Comparison of ENCODE assay signal across 8 cellular contexts in the genomic region with DNA sequence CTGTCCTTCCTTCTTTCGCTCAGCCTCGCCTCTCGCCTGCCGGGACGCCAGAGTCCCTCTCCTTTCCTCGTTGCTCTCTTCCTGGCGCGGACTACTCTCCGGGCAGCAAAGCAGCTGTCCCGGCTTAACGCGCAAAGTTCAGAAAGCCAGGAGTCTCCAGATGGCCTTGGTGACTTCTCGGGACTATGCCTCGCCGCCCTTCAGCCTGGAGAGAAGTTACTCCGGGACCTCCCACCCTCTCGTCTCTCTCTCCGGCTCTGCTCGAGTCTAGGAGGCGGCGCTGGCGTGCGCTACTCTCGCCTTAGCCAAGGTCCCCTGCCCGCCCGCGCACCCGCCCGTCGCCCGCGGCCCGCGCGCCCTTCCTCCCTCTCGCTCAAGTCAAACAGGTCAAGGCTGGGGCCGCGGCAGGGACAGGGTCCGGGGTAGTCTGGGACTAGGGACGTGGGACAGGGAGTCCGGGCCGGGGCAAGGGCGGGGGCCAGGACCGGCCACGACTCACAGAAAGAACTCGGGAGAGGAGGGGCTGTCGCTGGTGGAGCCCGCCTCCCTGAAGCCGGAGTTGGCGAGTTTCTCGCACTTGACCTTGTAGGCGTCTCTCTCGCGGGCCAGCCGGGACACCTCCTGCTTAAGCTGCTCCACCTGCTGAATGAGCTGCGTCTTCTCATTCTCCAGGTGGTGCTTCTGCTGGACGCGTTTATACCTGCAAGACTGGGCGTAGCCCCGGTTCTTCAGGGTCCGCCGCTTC. TPM values are rescaled to one million over a fixed set of nuclear protein-coding genes. Genes with fewer than 3 reads are reported as not detected.
DNase-seq lines count a peak whose midpoint lies in the region; ATAC-seq, FAIRE-seq and TF ChIP-seq lines count a peak whose summit lies in the region.

No MANE protein-coding gene starts in this region.

- no peak for TF ChIP-seq CTCF in Caco-2 (IDR thresholded peaks at IDR 0.05; ENCODE audit: insufficient read depth in 1 of 2, low read depth in 1 of 2, low read length in 1 of 2, severe bottlenecking in 1 of 2, unreplicated experiment in 1 of 2)
- no peak for TF ChIP-seq CTCF in pancreas (IDR thresholded peaks at IDR 0.05)

- H3K4me3 Mint-ChIP-seq in Caco-2 (ENCODE audit: unreplicated experiment): peak overlapping the region; percentile 81
- peak overlapping the region; percentile 12 for H3K4me3 Mint-ChIP-seq in T-helper 17 cell
- H3K4me3 Mint-ChIP-seq in immature natural killer cell: peak overlapping the region in 2 of 5 donors; percentile 9 to 24

- H3K27me3 ChIP-seq in Caco-2 (replicated peaks; ENCODE audit: control insufficient read depth, insufficient read depth, low read length) (peaks cover 13% of the 10 kb centered on the region), pancreas (peaks cover 0 to 19% (median 4%) of the 10 kb centered on the region in 4 donors)

- no peak for FAIRE-seq in pancreas (lab: Jason Lieb, UNC)

- H3K27me3 Mint-ChIP-seq in Caco-2 (ENCODE audit: insufficient read depth, unreplicated experiment) (peaks cover 42% of the 10 kb centered on the region), T-helper 17 cell (peaks cover 74% of the 10 kb centered on the region), immature natural killer cell (ENCODE audit: low read depth in 3 of 3) (peaks cover 25 to 47% (median 39%) of the 10 kb centered on the region in 3 donors)

- ATAC-seq in T-helper 17 cell (no peak), Right ventricle myocardium superior (ENCODE audit: poor library complexity) (peak; percentile 23), pancreas (peak; percentile 5 to 35 (median 20)), GM21723 (IDR thresholded peaks at IDR 0.05; ENCODE audit: unreplicated experiment) (no peak)

- H3K9me3 Mint-ChIP-seq in Caco-2 (ENCODE audit: unreplicated experiment): no peaks in the 10 kb centered on the region
- H3K9me3 Mint-ChIP-seq in immature natural killer cell: no peaks in the 10 kb centered on the region

- intact Hi-C loops in Caco-2 (cut with micrococcal nuclease; ENCODE audit: unreplicated experiment) (loop anchor here (10.0 kb wide), 1 partner anchor 243 kb away; no protein-coding TSS in a partner anchor), Right ventricle myocardium superior (cut with DNase I) (loop anchor here (10.0 kb wide), 2 partner anchors 403 to 803 kb away; no protein-coding TSS in a partner anchor), pancreas (cut with DNase I) (no loop called here)

- H3K27ac Mint-ChIP-seq in Caco-2 (ENCODE audit: unreplicated experiment): no peak overlapping the region
- H3K27ac Mint-ChIP-seq in T-helper 17 cell: no peak overlapping the region
- no peak overlapping the region for H3K27ac Mint-ChIP-seq in immature natural killer cell

- H3K36me3 ChIP-seq in Caco-2 (ENCODE audit: control insufficient read depth, insufficient read depth, low read length) (no peaks in the 10 kb centered on the region), pancreas (no peaks in the 10 kb centered on the region)

- H3K4me1 ChIP-seq in Caco-2 (peaks cover 14% of the 10 kb centered on the region), pancreas (peaks cover 0 to 4% (median 0%) of the 10 kb centered on the region in 3 donors)

- CTCF ChIA-PET in Caco-2 (lab: Charles Lee): interaction anchor here (0.6 to 3.8 kb wide), 4 partner anchors 13 to 151 kb away, joined by 3 to 33 read pairs (median 8); no protein-coding TSS in a partner anchor

- H3K27ac ChIP-seq in pancreas: peak overlapping the region; percentile 76 to 98 (median 93)

- POLR2A ChIA-PET in Caco-2 (lab: Charles Lee): no interaction called here

- H3K9me3 ChIP-seq in Caco-2 (no peaks in the 10 kb centered on the region), T-helper 17 cell (ENCODE audit: control insufficient read depth, low read length, poor library complexity, severe bottlenecking) (no peaks in the 10 kb centered on the region), pancreas (no peaks in the 10 kb centered on the region)

- H3K4me3 ChIP-seq in Caco-2 (ENCODE audit: low read depth, low read length) (peak overlapping the region; percentile 21), pancreas (peak overlapping the region; percentile 47 to 75 (median 62))

- BruUV-seq in Caco-2 (replicated peaks; lab: Mats Ljungman, UMichigan): no TSS peak

- H3K36me3 Mint-ChIP-seq in Caco-2 (ENCODE audit: insufficient read depth, unreplicated experiment): peaks cover 16% of the 10 kb centered on the region
- peaks cover 10% of the 10 kb centered on the region for H3K36me3 Mint-ChIP-seq in T-helper 17 cell (ENCODE audit: low read depth)
- no peaks in the 10 kb centered on the region for H3K36me3 Mint-ChIP-seq in immature natural killer cell

- peak; percentile 57 to 64 for DNase-seq in Caco-2
- DNase-seq in T-helper 17 cell: no peak
- peak; percentile 85 for DNase-seq in Right ventricle myocardium superior
- DNase-seq in pancreas: peak; percentile 71 to 90 (median 74)
- DNase-seq in SHP77 (lab: John Stamatoyannopoulos, UW): no peak
- no peak for DNase-seq in immature natural killer cell
- no peak for DNase-seq in central memory CD4-positive, alpha-beta T cell

- 0 to 1% methylated on average over 59 to 62 of the region's 62 CpGs for WGBS in pancreas, 2 donors

- H3K4me1 Mint-ChIP-seq in Caco-2 (ENCODE audit: low read depth, unreplicated experiment) (no peaks in the 10 kb centered on the region), T-helper 17 cell (peaks cover 9% of the 10 kb centered on the region), immature natural killer cell (peaks cover 6 to 18% of the 10 kb centered on the region in 2 donors)

RNA-seq across cellular contexts. Expression of a gene that starts 1.5 kb away (rescaled TPM):
- 0.88 and 1.2 TPM in 2 replicates for total RNA-seq in Caco-2 (2022)
- total RNA-seq in T-helper 17 cell: 1 to 10 TPM in 1 of 2 donors, under 1 TPM in 1; 0.86 to 8.9 TPM
- 14.7 TPM for total RNA-seq in Right ventricle myocardium superior
- total RNA-seq in pancreas: 10 to 100 TPM in 3 of 6 donors, 1 to 10 TPM in 3; 3.7 to 24.1 (median 12.6) TPM
- 10 to 100 TPM in 1 of 2 donors, 1 to 10 TPM in 1; 7.9 to 48.0 TPM for polyA plus RNA-seq in pancreas
- polyA plus RNA-seq in immature natural killer cell: under 1 TPM in 2 of 3 donors, not detected in 1; 0.09 TPM

Comparison
In these comparisons a context has a peak if more than half of its experiments do, and no peak if none do; other contexts are left out.
1. DNase-seq: peak in Caco-2 (2 of 2), Right ventricle myocardium superior (single experiment) and pancreas (6 of 6); none in T-helper 17 cell (0 of 3), SHP77 (0 of 2), immature natural killer cell (0 of 3) and central memory CD4-positive, alpha-beta T cell (single experiment).
2. ATAC-seq: peak in Right ventricle myocardium superior (single experiment) and pancreas (4 of 4); none in T-helper 17 cell (single experiment) and GM21723 (single experiment).
3. intact Hi-C loops: an anchor here in Caco-2 (10.0 kb wide) and Right ventricle myocardium superior (10.0 kb wide); none called in pancreas.